In the genomic region with DNA sequence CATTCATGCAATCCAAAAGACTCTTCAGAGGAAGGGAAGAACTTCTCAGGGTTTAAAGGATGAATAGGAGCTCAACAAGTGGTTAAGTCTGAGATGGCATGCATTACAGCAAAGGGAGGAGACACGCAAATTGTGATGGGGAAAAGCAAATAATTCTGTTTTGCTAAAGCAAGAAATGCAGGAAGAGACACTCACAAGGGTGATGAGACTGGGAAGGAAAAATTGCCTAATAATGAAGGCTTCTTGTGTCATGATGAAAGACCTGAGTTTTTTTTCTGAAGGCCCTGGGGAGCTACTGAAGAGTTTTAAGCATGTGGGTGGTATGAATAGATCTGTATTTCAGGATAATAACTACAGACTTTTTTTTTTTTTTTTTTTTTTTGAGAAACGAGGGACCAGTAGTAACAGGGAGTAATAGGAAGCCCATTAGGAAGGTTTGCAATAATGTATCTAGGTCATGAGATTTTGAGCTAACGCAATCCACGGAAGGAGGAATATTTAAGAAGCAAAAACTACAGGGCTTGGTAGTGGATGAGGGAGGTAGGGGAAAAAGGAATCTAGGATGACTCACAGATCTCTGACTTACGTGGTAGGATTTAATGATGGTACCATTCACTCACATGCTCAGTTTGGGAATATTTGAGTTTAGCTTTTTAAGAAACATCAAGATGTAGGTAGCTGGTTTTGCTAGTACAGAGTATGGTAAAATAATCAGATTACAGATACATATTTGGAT, we compare ENCODE assay signal across 20 cellular contexts. TPM values are rescaled to one million over a fixed set of nuclear protein-coding genes. Genes with fewer than 3 reads are reported as not detected.
DNase-seq lines count a peak whose midpoint lies in the region; ATAC-seq, FAIRE-seq and TF ChIP-seq lines count a peak whose summit lies in the region.
"Had no signal": no experiment of that assay in that cellular context is flagged by ENCODE, and none has a peak within 500 bp of the region (broad histone marks: within the 10 kb centered on the region; RNA-seq: fewer than 3 reads in every experiment).

No MANE protein-coding gene starts in this region.

- no peaks in the 10 kb centered on the region for H3K79me2 ChIP-seq in keratinocyte (ENCODE audit: control insufficient read depth, insufficient read depth, low read length)

- TF ChIP-seq EP300 in ovary (IDR thresholded peaks at IDR 0.05) = no peak

- H3K27ac ChIP-seq in SK-N-MC = peak overlapping the region; percentile 87
- H3K27ac ChIP-seq in keratinocyte (ENCODE audit: control insufficient read depth, insufficient read depth, low read length) = no peak overlapping the region
- H3K27ac ChIP-seq in ovary = no peak overlapping the region
- H3K27ac ChIP-seq: PC-9, right lobe of liver had no signal

- H3K9ac ChIP-seq in SK-N-MC (ENCODE audit: insufficient read length) (peak overlapping the region; percentile 26), keratinocyte (ENCODE audit: control insufficient read depth, extremely low read depth, insufficient read depth, low read length) (no peak overlapping the region)

- no peaks in the 10 kb centered on the region for H3K9me3 ChIP-seq in SK-N-MC (ENCODE audit: low read depth, low read length)
- no peaks in the 10 kb centered on the region for H3K9me3 ChIP-seq in keratinocyte (ENCODE audit: control insufficient read depth, low read depth, low read length)
- no peaks in the 10 kb centered on the region for H3K9me3 ChIP-seq in ovary
- H3K9me3 ChIP-seq: right lobe of liver had no signal

- ATAC-seq in HG02798 (IDR thresholded peaks at IDR 0.05; ENCODE audit: poor library complexity, unreplicated experiment) (no peak), HG03175 (IDR thresholded peaks at IDR 0.05; ENCODE audit: unreplicated experiment) (no peak)
- ATAC-seq: left cardiac atrium, right lobe of liver had no signal

- H3K36me3 ChIP-seq in SK-N-MC (ENCODE audit: insufficient read depth, low read length) = no peaks in the 10 kb centered on the region
- H3K36me3 ChIP-seq in keratinocyte (ENCODE audit: control insufficient read depth in 2 of 2, extremely low read depth in 1 of 2, insufficient read depth in 2 of 2, low read length in 2 of 2) = no peaks in the 10 kb centered on the region
- H3K36me3 ChIP-seq in ovary = no peaks in the 10 kb centered on the region
- H3K36me3 ChIP-seq: right lobe of liver had no signal

- no peak for TF ChIP-seq POLR2A in ovary (IDR thresholded peaks at IDR 0.05)

- H3K4me1 ChIP-seq in keratinocyte (ENCODE audit: control insufficient read depth, extremely low read depth, insufficient read depth, low read length) = no peaks in the 10 kb centered on the region
- no peaks in the 10 kb centered on the region for H3K4me1 ChIP-seq in ovary (ENCODE audit: insufficient read depth)

- intact Hi-C loops in ovary (cut with DNase I) = no loop called here

- H2AFZ ChIP-seq in keratinocyte (ENCODE audit: control insufficient read depth, low read length) = no peak overlapping the region
- H2AFZ ChIP-seq: PC-9 had no signal

- no peak overlapping the region for H3K4me2 ChIP-seq in keratinocyte (ENCODE audit: control insufficient read depth, extremely low read depth, insufficient read depth, low read depth, low read length)
- H3K4me2 ChIP-seq: PC-9 had no signal

- H3K4me3 ChIP-seq in SK-N-MC (peak overlapping the region; percentile 53), keratinocyte (ENCODE audit: control insufficient read depth in 2 of 3, extremely low read depth in 1 of 3, insufficient read depth in 2 of 3, low read depth in 1 of 3, low read length in 3 of 3) (no peak overlapping the region), ovary (no peak overlapping the region)
- H3K4me3 ChIP-seq: PC-9, right lobe of liver had no signal

- DNase-seq in AML-193 (lab: John Stamatoyannopoulos, UW) = peak; percentile 71 to 80
- DNase-seq in HT1080 (ENCODE audit: low read depth) = peak; percentile 21
- peak; percentile 95 for DNase-seq in SK-N-MC (ENCODE audit: low read depth, low spot score)
- no peak for DNase-seq in keratinocyte (ENCODE audit: low read depth, low spot score)
- no peak for DNase-seq in SW480 (ENCODE audit: low spot score)
- no peak for DNase-seq in ovary
- DNase-seq: activated CD4-positive, alpha-beta memory T cell treated with anti-CD3 and anti-CD28 coated beads, Interleukin-2, amount 10 ng/mL, durations not matched to agents 7 days and 5 days; activated T-cell treated with anti-CD3 and anti-CD28 coated beads, Interleukin-2, amount 50 U/mL, for 48 hours; Calu3; GDM1; left cardiac atrium; NCI-H446 treated with DMSO at 0.1 percent for 48 hours; occipital lobe; PC-9; right lobe of liver; stimulated activated CD4-positive, alpha-beta T cell treated with anti-CD3 and anti-CD28 coated beads, Interleukin-2, amount 100 ng/mL, for 24 hours had no signal

- H3K9me1 ChIP-seq in keratinocyte (ENCODE audit: control insufficient read depth, extremely low read depth, insufficient read depth, low read length) = no peaks in the 10 kb centered on the region

- dilution Hi-C loops in keratinocyte (cut with MboI; ENCODE audit: extremely low pct_ligation_motif_present, low sequenced_read_pairs) = no loop called here

- TF ChIP-seq CTCF in keratinocyte (optimal IDR thresholded peaks at IDR 0.05 in 1 of 3, IDR thresholded peaks at IDR 0.05 in 1 of 3, conservative IDR thresholded peaks at IDR 0.05 in 1 of 3; ENCODE audit: extremely low read depth in 1 of 3, insufficient read depth in 2 of 3, low read length in 3 of 3) (no peak), ovary (IDR thresholded peaks at IDR 0.05) (no peak)

- 66 to 73% (median 71%) methylated on average over 5 of the region's 5 CpGs for WGBS in ovary, 3 donors

- H3K27me3 ChIP-seq in keratinocyte (ENCODE audit: control insufficient read depth, extremely low read depth, insufficient read depth, low read length) (no peaks in the 10 kb centered on the region), ovary (no peaks in the 10 kb centered on the region)
- H3K27me3 ChIP-seq: right lobe of liver had no signal

- peak; percentile 20 for FAIRE-seq in keratinocyte (lab: Jason Lieb, UNC)

- no peaks in the 10 kb centered on the region for H4K20me1 ChIP-seq in keratinocyte (ENCODE audit: control insufficient read depth, extremely low read depth, insufficient read depth, low read length)

RNA-seq across cellular contexts. Expression of a gene that starts 16.0 kb away (rescaled TPM):
- not detected in 2 replicates for total RNA-seq in HT1080 (2014; rRNA removed; shearing (Covaris generic))
- polyA plus RNA-seq in HT1080 (2015; cell fraction: cytosol; rRNA removed) = not detected in 2 replicates
- polyA plus RNA-seq in HT1080 (2015; cell fraction: nucleus; rRNA removed) = 0.10 TPM in 1 of 2 replicates, not detected in the other
- 3.8 to 26.8 TPM (median 12.7 TPM) in 3 replicates for polyA plus RNA-seq in keratinocyte
- 39.6 TPM for polyA plus RNA-seq in keratinocyte (2011; ENCODE audit: low read depth)
- 5.3 and 8.6 TPM in 2 replicates for polyA plus RNA-seq in keratinocyte (2011; cell fraction: cytosol; rRNA removed)
- 7.8 and 8.2 TPM in 2 replicates for polyA plus RNA-seq in keratinocyte (2011; cell fraction: nucleus; rRNA removed)
- 2.4 and 61.2 TPM in 2 replicates for polyA plus RNA-seq in keratinocyte (2012; ENCODE audit: low replicate concordance)
- 0.30 to 16.2 TPM (median 8.3 TPM) in 3 replicates for polyA minus RNA-seq in keratinocyte
- polyA minus RNA-seq in keratinocyte (2011; cell fraction: cytosol; rRNA and poly(A)+ RNA removed) = 2.5 TPM
- 2.8 and 3.6 TPM in 2 replicates for polyA minus RNA-seq in keratinocyte (2011; cell fraction: nucleus; rRNA and poly(A)+ RNA removed)
- under 1 TPM in 1 of 7 donors, not detected in 6; 0.23 TPM for total RNA-seq in ovary
- under 1 TPM in 1 of 2 donors, not detected in 1; 0.05 TPM for polyA plus RNA-seq in ovary
- total RNA-seq: activated CD4-positive, alpha-beta memory T cell treated with anti-CD3 and anti-CD28 coated beads, Interleukin-2, amount 10 ng/mL, durations not matched to agents 7 days and 5 days; left cardiac atrium; mononuclear cell; occipital lobe; PC-9; right lobe of liver; subcutaneous adipose tissue had no signal

RNA-seq across cellular contexts. Expression of a gene that starts 25.1 kb away (rescaled TPM):
- not detected in 2 replicates for total RNA-seq in HT1080 (2014; rRNA removed; shearing (Covaris generic))
- polyA plus RNA-seq in HT1080 (2015; cell fraction: cytosol; rRNA removed) = not detected in 2 replicates
- not detected in 2 replicates for polyA plus RNA-seq in HT1080 (2015; cell fraction: nucleus; rRNA removed)
- polyA plus RNA-seq in keratinocyte (not detected in 3 replicates), ovary (not detected)
- not detected for polyA plus RNA-seq in keratinocyte (2011; ENCODE audit: low read depth)
- polyA plus RNA-seq in keratinocyte (2011; cell fraction: cytosol; rRNA removed) = not detected in 2 replicates
- polyA plus RNA-seq in keratinocyte (2011; cell fraction: nucleus; rRNA removed) = not detected in 2 replicates
- not detected in 2 replicates for polyA plus RNA-seq in keratinocyte (2012; ENCODE audit: low replicate concordance)
- polyA minus RNA-seq in keratinocyte = not detected in 3 replicates
- polyA minus RNA-seq in keratinocyte (2011; cell fraction: cytosol; rRNA and poly(A)+ RNA removed) = not detected
- not detected in 2 replicates for polyA minus RNA-seq in keratinocyte (2011; cell fraction: nucleus; rRNA and poly(A)+ RNA removed)
- total RNA-seq in ovary = not detected
- total RNA-seq: activated CD4-positive, alpha-beta memory T cell treated with anti-CD3 and anti-CD28 coated beads, Interleukin-2, amount 10 ng/mL, durations not matched to agents 7 days and 5 days; Calu3; left cardiac atrium; mononuclear cell; occipital lobe; PC-9; right lobe of liver; subcutaneous adipose tissue had no signal

RNA-seq across cellular contexts. Expression of a gene that starts 33.6 kb away (rescaled TPM):
- total RNA-seq in HT1080 (2014; rRNA removed; shearing (Covaris generic)) = not detected in 2 replicates
- 0.15 TPM in 1 of 2 replicates, not detected in the other for polyA plus RNA-seq in HT1080 (2015; cell fraction: cytosol; rRNA removed)
- polyA plus RNA-seq in HT1080 (2015; cell fraction: nucleus; rRNA removed) = 0.09 and 0.16 TPM in 2 replicates
- 0.52 to 4.7 TPM (median 2.4 TPM) in 3 replicates for polyA plus RNA-seq in keratinocyte
- 7.5 TPM for polyA plus RNA-seq in keratinocyte (2011; ENCODE audit: low read depth)
- 0.77 and 0.96 TPM in 2 replicates for polyA plus RNA-seq in keratinocyte (2011; cell fraction: cytosol; rRNA removed)
- 0.85 and 1.0 TPM in 2 replicates for polyA plus RNA-seq in keratinocyte (2011; cell fraction: nucleus; rRNA removed)
- polyA plus RNA-seq in keratinocyte (2012; ENCODE audit: low replicate concordance) = 0.34 and 6.5 TPM in 2 replicates
- 1.5 to 2.6 TPM (median 2.4 TPM) in 3 replicates for polyA minus RNA-seq in keratinocyte
- polyA minus RNA-seq in keratinocyte (2011; cell fraction: cytosol; rRNA and poly(A)+ RNA removed) = not detected
- 1.6 TPM in 1 of 2 replicates, not detected in the other for polyA minus RNA-seq in keratinocyte (2011; cell fraction: nucleus; rRNA and poly(A)+ RNA removed)
- not detected for total RNA-seq in ovary
- polyA plus RNA-seq in ovary = under 1 TPM in 1 of 2 donors, not detected in 1; 0.10 TPM
- total RNA-seq: activated CD4-positive, alpha-beta memory T cell treated with anti-CD3 and anti-CD28 coated beads, Interleukin-2, amount 10 ng/mL, durations not matched to agents 7 days and 5 days; Calu3; left cardiac atrium; mononuclear cell; occipital lobe; PC-9; right lobe of liver; subcutaneous adipose tissue had no signal

Comparison
In these comparisons a context has a peak if more than half of its experiments do, and no peak if none do; other contexts are left out.
1. DNase-seq: peak in AML-193 (2 of 2), HT1080 (single experiment) and SK-N-MC (single experiment); none in keratinocyte (single experiment), SW480 (single experiment) and ovary (0 of 5).